1 cellular context compared by ENCODE assay signal in the genomic region with DNA sequence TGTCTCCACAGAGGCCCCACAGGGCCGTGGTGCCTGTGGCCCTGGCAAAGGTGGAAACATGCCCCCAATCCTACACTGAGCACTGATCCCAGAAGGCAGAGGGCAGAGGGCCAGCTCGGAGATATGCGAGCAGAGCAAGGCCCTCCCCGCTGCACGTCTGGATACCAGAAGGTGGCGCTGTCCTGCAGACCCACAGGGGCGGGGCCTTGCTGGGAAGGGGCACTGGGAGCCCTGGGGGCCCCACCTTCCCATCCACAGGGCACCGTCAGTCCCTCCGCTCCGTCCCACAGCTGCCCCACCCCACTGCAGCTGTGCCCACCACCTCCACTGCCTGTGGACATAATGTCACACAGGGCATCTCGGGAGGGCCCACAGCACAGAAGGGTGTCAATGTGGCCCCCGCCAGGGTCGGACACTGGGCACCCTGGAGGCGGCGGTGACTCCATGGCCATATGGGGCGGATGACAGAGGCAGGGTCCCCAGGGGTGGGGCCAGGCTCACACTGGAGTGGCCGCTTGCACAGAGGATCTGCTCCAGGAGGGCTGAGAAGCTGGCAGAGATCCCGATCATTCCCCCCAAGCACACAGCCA.
A peak's percentile ranks its signal among the peaks of the same experiment; 100 is the strongest.
TF ChIP-seq lines count a peak whose summit lies in the region.

No MANE protein-coding gene starts in this region.

TF ChIP-seq in HepG2, 621 proteins besides CTCF, POLR2A, EP300 and RAD21 (continues in another document):
- TF ChIP-seq TCF7 (IDR thresholded peaks at IDR 0.05; ENCODE audit: low read depth) (no peak), KAT2B (IDR thresholded peaks at IDR 0.05; ENCODE audit: borderline replicate concordance, low read depth, low read length) (no peak), MBD4 (IDR thresholded peaks at IDR 0.05; ENCODE audit: borderline replicate concordance, low read length) (no peak), KLF6 (CRISPR knock-in tag; IDR thresholded peaks at IDR 0.05) (0 out of 2 replicates have a peak, but pooled peaks have one; percentile 45), SP1 (IDR thresholded peaks at IDR 0.05) (no peak), SP1 (CRISPR knock-in tag; IDR thresholded peaks at IDR 0.05) (peak; percentile 97), SOX5 (CRISPR knock-in tag; IDR thresholded peaks at IDR 0.05; ENCODE audit: borderline replicate concordance) (peak; percentile 38; the same call in 1 of the 2 replicates), HDAC1 (CRISPR knock-in tag; IDR thresholded peaks at IDR 0.05) (no peak), MAZ (IDR thresholded peaks at IDR 0.05; ENCODE audit: borderline replicate concordance, low read depth, low read length) (peak; percentile 89; the same call in 1 of the 2 replicates), MAZ (CRISPR knock-in tag; IDR thresholded peaks at IDR 0.05; ENCODE audit: low read depth) (peak; percentile 96), KAT7 (CRISPR knock-in tag; IDR thresholded peaks at IDR 0.05; ENCODE audit: borderline replicate concordance) (no peak), XBP1 (CRISPR knock-in tag; IDR thresholded peaks at IDR 0.05) (no peak), ZNF225 (CRISPR knock-in tag; IDR thresholded peaks at IDR 0.05) (no peak), ARHGAP35 (CRISPR knock-in tag; IDR thresholded peaks at IDR 0.05; ENCODE audit: borderline replicate concordance) (no peak), RORA (CRISPR knock-in tag; IDR thresholded peaks at IDR 0.05) (no peak), JUN (CRISPR knock-in tag; IDR thresholded peaks at IDR 0.05) (no peak), ZNF781 (CRISPR knock-in tag; IDR thresholded peaks at IDR 0.05; ENCODE audit: borderline replicate concordance, not compliant biosample characterization) (no peak), XRCC5 (optimal IDR thresholded peaks at IDR 0.05; ENCODE audit: low read length) (peak; percentile 86), HNRNPL (IDR thresholded peaks at IDR 0.05; ENCODE audit: low read depth, low read length) (peak; percentile 90), NR2C2 (CRISPR knock-in tag; IDR thresholded peaks at IDR 0.05; ENCODE audit: borderline replicate concordance) (no peak), POLR2AphosphoS2 (IDR thresholded peaks at IDR 0.05; ENCODE audit: low read depth, low read length) (no peak), ZFP36L1 (CRISPR knock-in tag; IDR thresholded peaks at IDR 0.05) (no peak), ZNF674 (CRISPR knock-in tag; IDR thresholded peaks at IDR 0.05; ENCODE audit: low read depth) (no peak), HNF4G (IDR thresholded peaks at IDR 0.05; ENCODE audit: borderline replicate concordance, low read depth, low read length) (no peak), HNF4G (CRISPR knock-in tag; IDR thresholded peaks at IDR 0.05; ENCODE audit: borderline replicate concordance, low read depth) (no peak), CEBPG (CRISPR knock-in tag; IDR thresholded peaks at IDR 0.05) (no peak), NR3C1 (CRISPR knock-in tag; IDR thresholded peaks at IDR 0.05) (no peak), ZFP36 (IDR thresholded peaks at IDR 0.05; ENCODE audit: borderline replicate concordance, low read depth, low read length, partially characterized antibody) (no peak), ZKSCAN8 (CRISPR knock-in tag; IDR thresholded peaks at IDR 0.05; ENCODE audit: borderline replicate concordance) (no peak), SUZ12 (IDR thresholded peaks at IDR 0.05; ENCODE audit: low read depth, low read length) (no peak), ZC3H13 (CRISPR knock-in tag; IDR thresholded peaks at IDR 0.05) (no peak), SMAD3 (CRISPR knock-in tag; IDR thresholded peaks at IDR 0.05) (peak; percentile 24; the same call in 1 of the 2 replicates), MAFF (IDR thresholded peaks at IDR 0.05; ENCODE audit: low read depth, low read length) (no peak), MXI1 (IDR thresholded peaks at IDR 0.05; ENCODE audit: borderline replicate concordance, low read depth, low read length) (peak; percentile 50; the same call in 1 of the 3 replicates), PAX8 (CRISPR knock-in tag; IDR thresholded peaks at IDR 0.05; ENCODE audit: borderline replicate concordance) (no peak), ZNF703 (CRISPR knock-in tag; IDR thresholded peaks at IDR 0.05; ENCODE audit: borderline replicate concordance) (no peak), ZFX (CRISPR knock-in tag; IDR thresholded peaks at IDR 0.05; ENCODE audit: low read depth) (peak; percentile 80)
- TF ChIP-seq, protein P1, sequence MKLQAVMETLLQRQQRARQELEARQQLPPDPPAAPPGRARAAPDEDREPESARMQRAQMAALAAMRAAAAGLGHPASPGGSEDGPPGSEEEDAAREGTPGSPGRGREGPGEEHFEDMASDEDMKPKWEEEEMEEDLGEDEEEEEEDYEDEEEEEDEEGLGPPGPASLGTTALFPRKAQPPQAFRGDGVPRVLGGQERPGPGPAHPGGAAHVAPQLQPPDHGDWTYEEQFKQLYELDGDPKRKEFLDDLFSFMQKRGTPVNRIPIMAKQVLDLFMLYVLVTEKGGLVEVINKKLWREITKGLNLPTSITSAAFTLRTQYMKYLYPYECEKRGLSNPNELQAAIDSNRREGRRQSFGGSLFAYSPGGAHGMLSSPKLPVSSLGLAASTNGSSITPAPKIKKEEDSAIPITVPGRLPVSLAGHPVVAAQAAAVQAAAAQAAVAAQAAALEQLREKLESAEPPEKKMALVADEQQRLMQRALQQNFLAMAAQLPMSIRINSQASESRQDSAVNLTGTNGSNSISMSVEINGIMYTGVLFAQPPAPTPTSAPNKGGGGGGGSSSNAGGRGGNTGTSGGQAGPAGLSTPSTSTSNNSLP (IDR thresholded peaks at IDR 0.05; ENCODE audit: low read depth, low read length): no peak
- TF ChIP-seq, protein P2, sequence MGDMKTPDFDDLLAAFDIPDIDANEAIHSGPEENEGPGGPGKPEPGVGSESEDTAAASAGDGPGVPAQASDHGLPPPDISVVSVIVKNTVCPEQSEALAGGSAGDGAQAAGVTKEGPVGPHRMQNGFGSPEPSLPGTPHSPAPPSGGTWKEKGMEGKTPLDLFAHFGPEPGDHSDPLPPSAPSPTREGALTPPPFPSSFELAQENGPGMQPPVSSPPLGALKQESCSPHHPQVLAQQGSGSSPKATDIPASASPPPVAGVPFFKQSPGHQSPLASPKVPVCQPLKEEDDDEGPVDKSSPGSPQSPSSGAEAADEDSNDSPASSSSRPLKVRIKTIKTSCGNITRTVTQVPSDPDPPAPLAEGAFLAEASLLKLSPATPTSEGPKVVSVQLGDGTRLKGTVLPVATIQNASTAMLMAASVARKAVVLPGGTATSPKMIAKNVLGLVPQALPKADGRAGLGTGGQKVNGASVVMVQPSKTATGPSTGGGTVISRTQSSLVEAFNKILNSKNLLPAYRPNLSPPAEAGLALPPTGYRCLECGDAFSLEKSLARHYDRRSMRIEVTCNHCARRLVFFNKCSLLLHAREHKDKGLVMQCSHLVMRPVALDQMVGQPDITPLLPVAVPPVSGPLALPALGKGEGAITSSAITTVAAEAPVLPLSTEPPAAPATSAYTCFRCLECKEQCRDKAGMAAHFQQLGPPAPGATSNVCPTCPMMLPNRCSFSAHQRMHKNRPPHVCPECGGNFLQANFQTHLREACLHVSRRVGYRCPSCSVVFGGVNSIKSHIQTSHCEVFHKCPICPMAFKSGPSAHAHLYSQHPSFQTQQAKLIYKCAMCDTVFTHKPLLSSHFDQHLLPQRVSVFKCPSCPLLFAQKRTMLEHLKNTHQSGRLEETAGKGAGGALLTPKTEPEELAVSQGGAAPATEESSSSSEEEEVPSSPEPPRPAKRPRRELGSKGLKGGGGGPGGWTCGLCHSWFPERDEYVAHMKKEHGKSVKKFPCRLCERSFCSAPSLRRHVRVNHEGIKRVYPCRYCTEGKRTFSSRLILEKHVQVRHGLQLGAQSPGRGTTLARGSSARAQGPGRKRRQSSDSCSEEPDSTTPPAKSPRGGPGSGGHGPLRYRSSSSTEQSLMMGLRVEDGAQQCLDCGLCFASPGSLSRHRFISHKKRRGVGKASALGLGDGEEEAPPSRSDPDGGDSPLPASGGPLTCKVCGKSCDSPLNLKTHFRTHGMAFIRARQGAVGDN (CRISPR knock-in tag; IDR thresholded peaks at IDR 0.05): peak; percentile 71
- TF ChIP-seq, protein P3, sequence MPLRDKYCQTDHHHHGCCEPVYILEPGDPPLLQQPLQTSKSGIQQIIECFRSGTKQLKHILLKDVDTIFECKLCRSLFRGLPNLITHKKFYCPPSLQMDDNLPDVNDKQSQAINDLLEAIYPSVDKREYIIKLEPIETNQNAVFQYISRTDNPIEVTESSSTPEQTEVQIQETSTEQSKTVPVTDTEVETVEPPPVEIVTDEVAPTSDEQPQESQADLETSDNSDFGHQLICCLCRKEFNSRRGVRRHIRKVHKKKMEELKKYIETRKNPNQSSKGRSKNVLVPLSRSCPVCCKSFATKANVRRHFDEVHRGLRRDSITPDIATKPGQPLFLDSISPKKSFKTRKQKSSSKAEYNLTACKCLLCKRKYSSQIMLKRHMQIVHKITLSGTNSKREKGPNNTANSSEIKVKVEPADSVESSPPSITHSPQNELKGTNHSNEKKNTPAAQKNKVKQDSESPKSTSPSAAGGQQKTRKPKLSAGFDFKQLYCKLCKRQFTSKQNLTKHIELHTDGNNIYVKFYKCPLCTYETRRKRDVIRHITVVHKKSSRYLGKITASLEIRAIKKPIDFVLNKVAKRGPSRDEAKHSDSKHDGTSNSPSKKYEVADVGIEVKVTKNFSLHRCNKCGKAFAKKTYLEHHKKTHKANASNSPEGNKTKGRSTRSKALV (CRISPR knock-in tag; IDR thresholded peaks at IDR 0.05): no peak
- TF ChIP-seq, protein P4, sequence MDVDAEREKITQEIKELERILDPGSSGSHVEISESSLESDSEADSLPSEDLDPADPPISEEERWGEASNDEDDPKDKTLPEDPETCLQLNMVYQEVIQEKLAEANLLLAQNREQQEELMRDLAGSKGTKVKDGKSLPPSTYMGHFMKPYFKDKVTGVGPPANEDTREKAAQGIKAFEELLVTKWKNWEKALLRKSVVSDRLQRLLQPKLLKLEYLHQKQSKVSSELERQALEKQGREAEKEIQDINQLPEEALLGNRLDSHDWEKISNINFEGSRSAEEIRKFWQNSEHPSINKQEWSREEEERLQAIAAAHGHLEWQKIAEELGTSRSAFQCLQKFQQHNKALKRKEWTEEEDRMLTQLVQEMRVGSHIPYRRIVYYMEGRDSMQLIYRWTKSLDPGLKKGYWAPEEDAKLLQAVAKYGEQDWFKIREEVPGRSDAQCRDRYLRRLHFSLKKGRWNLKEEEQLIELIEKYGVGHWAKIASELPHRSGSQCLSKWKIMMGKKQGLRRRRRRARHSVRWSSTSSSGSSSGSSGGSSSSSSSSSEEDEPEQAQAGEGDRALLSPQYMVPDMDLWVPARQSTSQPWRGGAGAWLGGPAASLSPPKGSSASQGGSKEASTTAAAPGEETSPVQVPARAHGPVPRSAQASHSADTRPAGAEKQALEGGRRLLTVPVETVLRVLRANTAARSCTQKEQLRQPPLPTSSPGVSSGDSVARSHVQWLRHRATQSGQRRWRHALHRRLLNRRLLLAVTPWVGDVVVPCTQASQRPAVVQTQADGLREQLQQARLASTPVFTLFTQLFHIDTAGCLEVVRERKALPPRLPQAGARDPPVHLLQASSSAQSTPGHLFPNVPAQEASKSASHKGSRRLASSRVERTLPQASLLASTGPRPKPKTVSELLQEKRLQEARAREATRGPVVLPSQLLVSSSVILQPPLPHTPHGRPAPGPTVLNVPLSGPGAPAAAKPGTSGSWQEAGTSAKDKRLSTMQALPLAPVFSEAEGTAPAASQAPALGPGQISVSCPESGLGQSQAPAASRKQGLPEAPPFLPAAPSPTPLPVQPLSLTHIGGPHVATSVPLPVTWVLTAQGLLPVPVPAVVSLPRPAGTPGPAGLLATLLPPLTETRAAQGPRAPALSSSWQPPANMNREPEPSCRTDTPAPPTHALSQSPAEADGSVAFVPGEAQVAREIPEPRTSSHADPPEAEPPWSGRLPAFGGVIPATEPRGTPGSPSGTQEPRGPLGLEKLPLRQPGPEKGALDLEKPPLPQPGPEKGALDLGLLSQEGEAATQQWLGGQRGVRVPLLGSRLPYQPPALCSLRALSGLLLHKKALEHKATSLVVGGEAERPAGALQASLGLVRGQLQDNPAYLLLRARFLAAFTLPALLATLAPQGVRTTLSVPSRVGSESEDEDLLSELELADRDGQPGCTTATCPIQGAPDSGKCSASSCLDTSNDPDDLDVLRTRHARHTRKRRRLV (CRISPR knock-in tag; IDR thresholded peaks at IDR 0.05): no peak
- TF ChIP-seq, protein P5, sequence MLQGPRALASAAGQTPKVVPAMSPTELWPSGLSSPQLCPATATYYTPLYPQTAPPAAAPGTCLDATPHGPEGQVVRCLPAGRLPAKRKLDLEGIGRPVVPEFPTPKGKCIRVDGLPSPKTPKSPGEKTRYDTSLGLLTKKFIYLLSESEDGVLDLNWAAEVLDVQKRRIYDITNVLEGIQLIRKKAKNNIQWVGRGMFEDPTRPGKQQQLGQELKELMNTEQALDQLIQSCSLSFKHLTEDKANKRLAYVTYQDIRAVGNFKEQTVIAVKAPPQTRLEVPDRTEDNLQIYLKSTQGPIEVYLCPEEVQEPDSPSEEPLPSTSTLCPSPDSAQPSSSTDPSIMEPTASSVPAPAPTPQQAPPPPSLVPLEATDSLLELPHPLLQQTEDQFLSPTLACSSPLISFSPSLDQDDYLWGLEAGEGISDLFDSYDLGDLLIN (CRISPR knock-in tag; IDR thresholded peaks at IDR 0.05; ENCODE audit: borderline replicate concordance): no peak
- TF ChIP-seq, protein P6, sequence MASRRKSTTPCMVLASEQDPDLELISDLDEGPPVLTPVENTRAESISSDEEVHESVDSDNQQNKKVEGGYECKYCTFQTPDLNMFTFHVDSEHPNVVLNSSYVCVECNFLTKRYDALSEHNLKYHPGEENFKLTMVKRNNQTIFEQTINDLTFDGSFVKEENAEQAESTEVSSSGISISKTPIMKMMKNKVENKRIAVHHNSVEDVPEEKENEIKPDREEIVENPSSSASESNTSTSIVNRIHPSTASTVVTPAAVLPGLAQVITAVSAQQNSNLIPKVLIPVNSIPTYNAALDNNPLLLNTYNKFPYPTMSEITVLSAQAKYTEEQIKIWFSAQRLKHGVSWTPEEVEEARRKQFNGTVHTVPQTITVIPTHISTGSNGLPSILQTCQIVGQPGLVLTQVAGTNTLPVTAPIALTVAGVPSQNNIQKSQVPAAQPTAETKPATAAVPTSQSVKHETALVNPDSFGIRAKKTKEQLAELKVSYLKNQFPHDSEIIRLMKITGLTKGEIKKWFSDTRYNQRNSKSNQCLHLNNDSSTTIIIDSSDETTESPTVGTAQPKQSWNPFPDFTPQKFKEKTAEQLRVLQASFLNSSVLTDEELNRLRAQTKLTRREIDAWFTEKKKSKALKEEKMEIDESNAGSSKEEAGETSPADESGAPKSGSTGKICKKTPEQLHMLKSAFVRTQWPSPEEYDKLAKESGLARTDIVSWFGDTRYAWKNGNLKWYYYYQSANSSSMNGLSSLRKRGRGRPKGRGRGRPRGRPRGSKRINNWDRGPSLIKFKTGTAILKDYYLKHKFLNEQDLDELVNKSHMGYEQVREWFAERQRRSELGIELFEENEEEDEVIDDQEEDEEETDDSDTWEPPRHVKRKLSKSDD (CRISPR knock-in tag; IDR thresholded peaks at IDR 0.05; ENCODE audit: low read depth): peak; percentile 52; the same call in 1 of the 2 replicates
- TF ChIP-seq, protein P7, sequence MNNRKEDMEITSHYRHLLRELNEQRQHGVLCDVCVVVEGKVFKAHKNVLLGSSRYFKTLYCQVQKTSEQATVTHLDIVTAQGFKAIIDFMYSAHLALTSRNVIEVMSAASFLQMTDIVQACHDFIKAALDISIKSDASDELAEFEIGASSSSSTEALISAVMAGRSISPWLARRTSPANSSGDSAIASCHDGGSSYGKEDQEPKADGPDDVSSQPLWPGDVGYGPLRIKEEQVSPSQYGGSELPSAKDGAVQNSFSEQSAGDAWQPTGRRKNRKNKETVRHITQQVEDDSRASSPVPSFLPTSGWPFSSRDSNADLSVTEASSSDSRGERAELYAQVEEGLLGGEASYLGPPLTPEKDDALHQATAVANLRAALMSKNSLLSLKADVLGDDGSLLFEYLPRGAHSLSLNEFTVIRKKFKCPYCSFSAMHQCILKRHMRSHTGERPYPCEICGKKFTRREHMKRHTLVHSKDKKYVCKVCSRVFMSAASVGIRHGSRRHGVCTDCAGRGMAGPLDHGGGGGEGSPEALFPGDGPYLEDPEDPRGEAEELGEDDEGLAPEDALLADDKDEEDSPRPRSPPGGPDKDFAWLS (CRISPR knock-in tag; IDR thresholded peaks at IDR 0.05; ENCODE audit: borderline replicate concordance): no peak
